1 cellular context compared by ENCODE assay signal in the genomic region with DNA sequence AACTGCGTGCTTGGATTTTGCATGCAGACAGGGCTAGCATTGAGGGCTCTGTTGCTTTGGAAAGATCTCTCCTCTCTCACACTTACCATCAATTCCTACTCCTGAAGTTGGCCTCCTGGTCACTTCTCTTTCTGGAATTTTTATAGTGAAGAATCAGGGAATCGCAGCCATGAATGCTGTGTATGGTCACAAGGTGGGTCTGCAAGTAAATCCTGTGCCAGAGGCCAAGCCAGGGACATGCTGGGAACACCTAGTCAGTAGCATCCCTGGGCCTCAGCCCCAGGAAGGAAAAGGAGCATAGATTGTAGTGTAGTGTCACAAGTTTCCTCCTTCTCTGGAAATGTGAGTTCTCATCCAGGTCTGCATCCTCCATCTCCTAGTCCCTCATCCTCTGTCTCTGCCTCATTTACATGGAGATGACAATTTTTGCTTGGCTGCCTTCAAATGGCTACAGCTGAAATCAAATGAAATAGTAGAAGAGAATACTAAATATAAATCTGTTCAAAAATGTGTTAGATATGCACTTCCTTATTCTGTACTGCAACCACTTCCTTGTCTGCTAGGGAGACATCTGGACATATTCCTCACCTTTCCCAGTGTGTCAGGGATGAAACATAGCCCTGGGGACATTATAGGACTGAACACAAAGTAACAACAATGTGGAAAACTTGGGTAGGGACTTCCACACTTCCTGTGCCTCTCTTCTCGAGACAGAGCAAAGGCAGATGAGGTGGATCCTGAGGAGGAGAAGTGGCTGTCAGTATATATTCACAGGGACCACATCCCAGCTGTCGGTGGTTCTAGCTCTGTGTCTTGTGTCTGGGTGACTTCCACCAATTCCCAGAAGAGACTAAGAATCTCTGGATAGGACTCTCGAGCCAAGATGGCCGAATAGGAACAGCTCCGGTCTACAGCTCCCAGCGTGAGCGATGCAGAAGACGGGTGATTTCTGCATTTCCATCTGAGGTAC.
TF ChIP-seq lines count a peak whose summit lies in the region.

No MANE protein-coding gene starts in this region.

TF ChIP-seq in H1, 55 proteins besides CTCF, POLR2A, EP300 and RAD21:
- TF ChIP-seq USF2 (IDR thresholded peaks at IDR 0.05; ENCODE audit: low read length) = no peak
- no peak for TF ChIP-seq POU5F1 (IDR thresholded peaks at IDR 0.05; ENCODE audit: low read depth, low read length)
- TF ChIP-seq CHD2 (IDR thresholded peaks at IDR 0.05; ENCODE audit: low read length) = no peak
- TF ChIP-seq SP4 (IDR thresholded peaks at IDR 0.05; ENCODE audit: low read length) = no peak
